In genomic region chr6:99312354-99312753, GRCh38 we compare ENCODE assay signal across 3 cellular contexts. TPM values are rescaled to one million over a fixed set of nuclear protein-coding genes. Genes with fewer than 3 reads are reported as not detected.
"Had no signal": no experiment of that assay in that cellular context is flagged by ENCODE, and none has a peak within 500 bp of the region (broad histone marks: within the 10 kb centered on the region; RNA-seq: fewer than 3 reads in every experiment).

No MANE protein-coding gene starts in this region.

- H3K4me3 ChIP-seq: GM12878 had no signal

- DNase-seq: GDM1, GF-D8 had no signal

- ATAC-seq: GM12878 had no signal

RNA-seq across cellular contexts. Expression of gene FAXC, which starts 37.1 kb away (rescaled TPM):
- total RNA-seq: GM12878 had no signal
- polyA plus RNA-seq: GM12878 had no signal
